1 cellular context compared by ENCODE assay signal in the genomic region with DNA sequence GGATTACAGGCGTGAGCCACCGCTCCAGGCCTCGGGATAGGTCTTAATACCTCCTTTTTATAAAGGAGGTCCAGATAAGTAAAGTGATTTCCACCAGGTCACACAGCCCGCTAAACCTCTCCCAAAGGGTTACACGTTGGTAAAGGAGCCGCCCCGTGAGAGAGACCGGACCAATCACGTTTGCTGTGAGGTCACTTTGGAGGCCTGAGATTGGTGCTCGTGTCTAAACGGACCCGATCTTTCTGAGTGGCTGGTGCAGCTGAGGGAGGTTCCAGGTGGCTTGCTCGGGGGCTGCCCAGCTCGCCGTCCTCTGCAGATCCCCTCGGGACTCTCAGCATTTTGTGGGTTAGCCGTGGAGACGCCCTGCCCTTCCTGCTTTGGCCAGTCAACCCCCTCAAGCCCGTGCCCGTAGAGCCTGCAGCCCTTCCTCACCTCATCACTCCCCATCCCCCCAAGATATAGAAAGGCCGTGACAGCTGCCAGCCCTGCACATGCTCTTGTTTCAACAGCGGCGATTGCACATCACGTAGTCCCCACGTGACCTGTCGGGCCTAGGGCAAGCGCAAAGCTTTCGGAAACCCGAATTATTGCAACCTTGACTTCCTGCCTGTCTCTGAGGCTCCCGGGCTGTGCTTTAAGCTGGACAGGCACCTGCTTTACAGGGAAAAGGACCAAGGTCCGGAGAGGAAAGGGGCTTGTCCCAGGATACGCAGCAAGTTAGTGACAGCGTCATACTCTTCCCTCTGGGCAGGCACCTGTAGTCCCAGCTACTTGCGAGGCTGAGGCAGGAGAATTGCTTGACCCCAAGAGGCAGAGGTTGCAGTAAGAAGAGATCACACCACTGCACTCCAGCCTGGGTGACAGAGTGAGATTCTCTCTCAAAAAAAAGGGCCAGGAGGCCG.
TF ChIP-seq lines count a peak whose summit lies in the region.

No MANE protein-coding gene starts in this region.

TF ChIP-seq in HCT116, 20 proteins besides CTCF, POLR2A, EP300 and RAD21 (continued from another document):
- TF ChIP-seq SP1 (IDR thresholded peaks at IDR 0.05; ENCODE audit: low read depth) (peak; percentile 45; the same call in 1 of the 2 replicates), POLR2AphosphoS5 (IDR thresholded peaks at IDR 0.05; ENCODE audit: low read depth, low read length) (0 out of 2 replicates have a peak, but pooled peaks have one; percentile 22), EGR1 (IDR thresholded peaks at IDR 0.05; ENCODE audit: low read depth) (no peak), ZFX (IDR thresholded peaks at IDR 0.05) (peak; percentile 21; the same call in 1 of the 2 replicates), YY1 (IDR thresholded peaks at IDR 0.05; ENCODE audit: extremely low read depth, insufficient replicate concordance, low read depth, low read length) (no peak), FOSL1 (IDR thresholded peaks at IDR 0.05; ENCODE audit: low read depth) (no peak), SIN3A (IDR thresholded peaks at IDR 0.05; ENCODE audit: low read depth) (no peak), ZNF274 (IDR thresholded peaks at IDR 0.05; ENCODE audit: low read depth, low read length) (no peak)
- TF ChIP-seq, protein P1, sequence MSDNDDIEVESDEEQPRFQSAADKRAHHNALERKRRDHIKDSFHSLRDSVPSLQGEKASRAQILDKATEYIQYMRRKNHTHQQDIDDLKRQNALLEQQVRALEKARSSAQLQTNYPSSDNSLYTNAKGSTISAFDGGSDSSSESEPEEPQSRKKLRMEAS (IDR thresholded peaks at IDR 0.05), result peak; percentile 96
